9 cellular contexts compared by ENCODE assay signal in the genomic region with DNA sequence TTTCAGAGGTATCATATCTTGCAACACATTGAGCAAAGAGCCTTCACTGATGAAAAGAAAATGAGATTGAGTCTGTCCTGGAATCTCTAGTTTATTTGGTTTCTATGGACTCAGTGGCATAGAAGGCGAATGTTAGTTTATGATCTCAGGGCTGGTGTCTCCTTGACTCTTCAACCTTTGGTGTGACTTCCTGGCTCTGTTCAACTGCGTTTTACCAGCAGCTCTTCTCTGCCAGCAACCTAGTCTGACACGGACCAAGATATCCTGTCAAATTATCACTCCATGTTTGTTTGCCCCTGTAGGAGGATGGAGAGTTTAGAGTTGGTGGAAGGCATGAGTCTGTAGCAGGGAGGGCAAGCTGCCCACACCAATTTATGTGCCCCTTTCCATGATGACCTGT.
"Had no signal": no experiment of that assay in that cellular context is flagged by ENCODE, and none has a peak within 500 bp of the region (broad histone marks: within the 10 kb centered on the region; RNA-seq: fewer than 3 reads in every experiment).

No MANE protein-coding gene starts in this region.

- H3K27ac ChIP-seq: GM23248, HL-60 had no signal

- H3K9ac ChIP-seq: GM23248 had no signal

- DNase-seq: GM23248, GOT3, HFFc6, KG1 had no signal

- H3K4me3 ChIP-seq: GM23248, HAP-1 had no signal

- FAIRE-seq: H54, HepG2 had no signal

- H3K36me3 ChIP-seq: HAP-1 had no signal

- H2AFZ ChIP-seq: GM23248 had no signal

- H3K9me3 ChIP-seq: HAP-1 had no signal

- ATAC-seq: HCT116, HepG2 had no signal
